In the genomic region with DNA sequence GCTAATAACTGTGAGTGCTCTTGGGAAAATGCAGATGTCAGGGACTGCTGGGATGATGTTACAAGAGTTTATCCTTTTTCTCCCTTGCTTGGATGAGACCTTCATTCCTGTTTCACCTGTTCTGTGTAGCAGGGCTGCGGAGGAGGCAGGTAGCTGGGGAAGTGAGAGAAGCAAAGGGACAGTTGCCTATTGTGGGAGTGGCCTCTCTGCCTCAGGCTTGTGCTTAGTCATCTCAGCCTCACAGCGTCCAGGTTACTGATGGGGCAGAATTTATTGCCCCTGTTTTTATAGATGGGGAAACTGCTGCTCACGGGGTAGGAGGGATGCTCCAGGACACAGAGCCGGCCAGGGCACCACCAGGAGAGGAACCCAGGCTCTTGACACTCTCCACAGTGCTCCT, we compare ENCODE assay signal across 10 cellular contexts. TPM values are rescaled to one million over a fixed set of nuclear protein-coding genes. Genes with fewer than 3 reads are reported as not detected.
DNase-seq lines count a peak whose midpoint lies in the region; ATAC-seq and TF ChIP-seq lines count a peak whose summit lies in the region.
"Had no signal": no experiment of that assay in that cellular context is flagged by ENCODE, and none has a peak within 500 bp of the region (broad histone marks: within the 10 kb centered on the region; RNA-seq: fewer than 3 reads in every experiment).

No MANE protein-coding gene starts in this region.

- H3K4me1 ChIP-seq in BLaER1: peaks cover 19% of the 10 kb centered on the region
- peaks cover 22% of the 10 kb centered on the region for H3K4me1 ChIP-seq in hepatocyte (ENCODE audit: insufficient read depth)
- H3K4me1 ChIP-seq in stomach smooth muscle (ENCODE audit: control insufficient read depth, insufficient read depth, low read length): peaks cover 20% of the 10 kb centered on the region

- peaks cover 10% of the 10 kb centered on the region; the same call in 1 of the 2 replicates for H3K36me3 ChIP-seq in BLaER1
- H3K36me3 ChIP-seq in hepatocyte (replicated peaks; ENCODE audit: insufficient read depth, low read depth): no peaks in the 10 kb centered on the region
- H3K36me3 ChIP-seq in stomach smooth muscle (ENCODE audit: control insufficient read depth in 2 of 2, insufficient read depth in 2 of 2, low read length in 2 of 2): no peaks in the 10 kb centered on the region

- ATAC-seq in HG02870 (IDR thresholded peaks at IDR 0.05; ENCODE audit: unreplicated experiment) (peak; percentile 33), WTC11 (no peak)

- H3K9ac ChIP-seq in BLaER1: no peak overlapping the region
- no peak overlapping the region for H3K9ac ChIP-seq in stomach smooth muscle (ENCODE audit: low read length in 2 of 2)

- WGBS in hepatocyte (ENCODE audit: low lambda C conversion rate, missing lambda C conversion rate): 26% methylated on average over 4 of the region's 4 CpGs

- H3K27ac ChIP-seq in BLaER1 (no peak overlapping the region), hepatocyte (peak overlapping the region; percentile 99), stomach smooth muscle (ENCODE audit: low read length) (peak overlapping the region; percentile 77)

- peaks cover 47% of the 10 kb centered on the region for H4K20me1 ChIP-seq in BLaER1
- H4K20me1 ChIP-seq in hepatocyte (ENCODE audit: insufficient read depth, poor library complexity, severe bottlenecking): peaks cover 45% of the 10 kb centered on the region

- H3K79me2 ChIP-seq in hepatocyte: peaks cover 60% of the 10 kb centered on the region

- no peaks in the 10 kb centered on the region for H3K27me3 ChIP-seq in BLaER1
- H3K27me3 ChIP-seq in hepatocyte: no peaks in the 10 kb centered on the region
- H3K27me3 ChIP-seq in stomach smooth muscle (ENCODE audit: control insufficient read depth in 1 of 2, insufficient read depth in 2 of 2, low read length in 2 of 2): no peaks in the 10 kb centered on the region

- peaks cover 6% of the 10 kb centered on the region; the same call in 1 of the 2 replicates for H3K27me3 Mint-ChIP-seq in WTC11 (ENCODE audit: low read depth)

- H3K9me3 Mint-ChIP-seq in WTC11: no peaks in the 10 kb centered on the region

- peaks cover 9% of the 10 kb centered on the region; the same call in 1 of the 2 replicates for H3K36me3 Mint-ChIP-seq in WTC11

- no peaks in the 10 kb centered on the region for H3K9me3 ChIP-seq in BLaER1
- H3K9me3 ChIP-seq in hepatocyte (ENCODE audit: low read depth): no peaks in the 10 kb centered on the region
- H3K9me3 ChIP-seq in stomach smooth muscle (ENCODE audit: control insufficient read depth in 2 of 2, low read length in 2 of 2): no peaks in the 10 kb centered on the region

- H3K4me3 ChIP-seq in BLaER1: no peak overlapping the region
- H3K4me3 ChIP-seq in hepatocyte: peak overlapping the region; percentile 99
- peak overlapping the region in 1 of 2 donors; percentile 89 for H3K4me3 ChIP-seq in stomach smooth muscle (ENCODE audit: low read length in 2 of 2)

- TF ChIP-seq CTCF in WTC11 (IDR thresholded peaks at IDR 0.05): no peak
- no peak for TF ChIP-seq CTCF in hepatocyte (IDR thresholded peaks at IDR 0.05; ENCODE audit: poor library complexity)

- DNase-seq in WTC11 (ENCODE audit: low spot score): no peak
- peak; percentile 84 for DNase-seq in hepatocyte (ENCODE audit: low spot score)
- DNase-seq in occipital lobe (lab: John Stamatoyannopoulos, UW): no peak
- DNase-seq in NCI-H446 (lab: John Stamatoyannopoulos, UW): no peak
- no peak for DNase-seq in inferior parietal cortex (ENCODE audit: extremely low spot score)

- no peak overlapping the region for H3K27ac Mint-ChIP-seq in WTC11

- peaks cover 31% of the 10 kb centered on the region for H3K4me1 Mint-ChIP-seq in WTC11

- CTCF ChIA-PET in WTC11 (lab: Charles Lee): interaction anchor here (1.6 to 2.6 kb wide), 2 partner anchors 17 to 45 kb away, joined by 5 to 6 read pairs; no protein-coding TSS in a partner anchor

- no peaks in the 10 kb centered on the region for H3K9me2 ChIP-seq in hepatocyte (replicated peaks; ENCODE audit: insufficient read depth)

- H3K4me3 Mint-ChIP-seq in WTC11: peak overlapping the region; percentile 92

- peak overlapping the region; percentile 95 for H3K4me2 ChIP-seq in BLaER1
- peak overlapping the region; percentile 96 for H3K4me2 ChIP-seq in hepatocyte

- POLR2A ChIA-PET in WTC11 (lab: Charles Lee): interaction anchor here (2.3 kb wide), 1 partner anchor 88 kb away, joined by 13 read pairs; the partner anchor contains the start of gene PATL1

- no peak overlapping the region for H2AFZ ChIP-seq in hepatocyte

TF ChIP-seq in WTC11, 78 proteins besides CTCF, POLR2A, EP300 and RAD21:
- no peak for TF ChIP-seq ATF1 (CRISPR knock-in tag; IDR thresholded peaks at IDR 0.05)

RNA-seq across cellular contexts. Expression of gene STX3, which starts 1.7 kb away (rescaled TPM):
- total RNA-seq in WTC11 (2021) (52.7 to 55.6 TPM (median 53.7 TPM) in 3 replicates), hepatocyte (140 and 153 TPM in 2 replicates), occipital lobe (26.4 TPM)
- polyA plus RNA-seq in hepatocyte: 65.3 and 73.1 TPM in 2 replicates

RNA-seq across cellular contexts. Expression of gene OR10V1, which starts 43.2 kb away (rescaled TPM):
- total RNA-seq in WTC11 (2021) (not detected in 3 replicates), hepatocyte (not detected in 2 replicates), occipital lobe (not detected)
- polyA plus RNA-seq in hepatocyte: not detected in 2 replicates
- total RNA-seq: dermis microvascular lymphatic vessel endothelial cell, urinary bladder had no signal
- polyA plus RNA-seq: urinary bladder had no signal

RNA-seq across cellular contexts. Expression of gene MRPL16, which starts 53.7 kb away (rescaled TPM):
- total RNA-seq in WTC11 (2021): 78.9 to 85.6 TPM (median 83.9 TPM) in 3 replicates
- 37.3 and 51.3 TPM in 2 replicates for total RNA-seq in hepatocyte
- polyA plus RNA-seq in hepatocyte: 59.3 and 62.0 TPM in 2 replicates
- 29.6 TPM for total RNA-seq in occipital lobe
